Comparison of ENCODE assay signal across 7 cellular contexts in genomic region chr2:178479275-178479616, GRCh38. TPM values are rescaled to one million over a fixed set of nuclear protein-coding genes. Genes with fewer than 3 reads are reported as not detected.
DNase-seq lines count a peak whose midpoint lies in the region; ATAC-seq, FAIRE-seq and TF ChIP-seq lines count a peak whose summit lies in the region.

No MANE protein-coding gene starts in this region.

- DNase-seq in HEK293T (ENCODE audit: extremely low spot score) (no peak), glutamatergic neuron (no peak), spleen (no peak), H54 (ENCODE audit: insufficient read length, low spot score) (no peak), cortex of kidney (lab: John Stamatoyannopoulos, UW) (no peak)

- FAIRE-seq in H54 (lab: Jason Lieb, UNC), result no peak

- intact Hi-C loops in spleen (cut with DNase I; ENCODE audit: low total_unique reads), result no loop called here

- peaks cover 31 to 60% (median 53%) of the 10 kb centered on the region in 6 donors for H3K4me1 ChIP-seq in spleen

- ATAC-seq in HG02970 (IDR thresholded peaks at IDR 0.05; ENCODE audit: low FRiP score, unreplicated experiment), result no peak

- peak overlapping the region; percentile 100 for H3K27ac Mint-ChIP-seq in glutamatergic neuron (ENCODE audit: unreplicated experiment)

- TF ChIP-seq POLR2A in spleen (IDR thresholded peaks at IDR 0.05), result no peak
- no peak for TF ChIP-seq POLR2A in H54 (IDR thresholded peaks at IDR 0.05; ENCODE audit: low read depth, low read length)

- peaks cover 13% of the 10 kb centered on the region for H3K27me3 Mint-ChIP-seq in glutamatergic neuron (ENCODE audit: unreplicated experiment)

- H3K4me3 ChIP-seq in spleen, result peak overlapping the region; percentile 59 to 84 (median 66)

- peaks cover 14% of the 10 kb centered on the region for H3K4me1 Mint-ChIP-seq in glutamatergic neuron (ENCODE audit: low read depth, unreplicated experiment)

- no peaks in the 10 kb centered on the region for H3K27me3 ChIP-seq in spleen (replicated peaks in 1 of 7)

- peaks cover 5% of the 10 kb centered on the region for H3K9me3 Mint-ChIP-seq in glutamatergic neuron (ENCODE audit: unreplicated experiment)

- CTCF ChIA-PET in HEK293T (lab: Yijun Ruan, JAX), result no interaction called here

- H3K4me3 Mint-ChIP-seq in glutamatergic neuron (ENCODE audit: unreplicated experiment), result peak overlapping the region; percentile 95

- TF ChIP-seq CTCF in VCaP (conservative IDR thresholded peaks at IDR 0.05), result peak; percentile 41
- TF ChIP-seq CTCF in glutamatergic neuron (IDR thresholded peaks at IDR 0.05; ENCODE audit: partially characterized antibody, unreplicated experiment), result no peak
- no peak for TF ChIP-seq CTCF in spleen (IDR thresholded peaks at IDR 0.05 in 8 of 11, conservative IDR thresholded peaks at IDR 0.05 in 3 of 11)

- no peaks in the 10 kb centered on the region for H3K36me3 ChIP-seq in spleen

- H3K9me3 ChIP-seq in spleen, result no peaks in the 10 kb centered on the region

- POLR2A ChIA-PET in HEK293T (lab: Yijun Ruan, JAX), result interaction anchor here (1.0 to 2.3 kb wide), 3 partner anchors 26 to 44 kb away, joined by 3 to 13 read pairs (median 5); partner anchors contain the start of genes PJVK and PRKRA

- 50 to 56% (median 53%) methylated on average over 4 of the region's 4 CpGs for WGBS in spleen, 5 donors

- peak overlapping the region; percentile 87 for H3K27ac ChIP-seq in VCaP
- H3K27ac ChIP-seq in spleen, result peak overlapping the region; percentile 92 to 98 (median 96)

- no peaks in the 10 kb centered on the region for H3K36me3 Mint-ChIP-seq in glutamatergic neuron (ENCODE audit: unreplicated experiment)

TF ChIP-seq in HEK293T, 16 proteins besides CTCF, POLR2A, EP300 and RAD21:
- no peak for TF ChIP-seq ELF4 (IDR thresholded peaks at IDR 0.05)
- no peak for TF ChIP-seq BHLHE40 (IDR thresholded peaks at IDR 0.05; ENCODE audit: borderline replicate concordance)
- TF ChIP-seq SP1 (IDR thresholded peaks at IDR 0.05), result no peak
- peak; percentile 51; the same call in 1 of the 2 replicates for TF ChIP-seq PKNOX1 (IDR thresholded peaks at IDR 0.05)
- no peak for TF ChIP-seq ARNT (IDR thresholded peaks at IDR 0.05)

RNA-seq across cellular contexts. Expression of gene FKBP7, which starts 0.8 kb away (rescaled TPM):
- total RNA-seq in glutamatergic neuron (ENCODE audit: unreplicated experiment) (21.2 TPM), spleen (1 to 10 TPM; 3.0 to 5.8 (median 3.7) TPM)
- 1 to 10 TPM; 1.8 to 5.1 (median 3.1) TPM for polyA plus RNA-seq in spleen

RNA-seq across cellular contexts. Expression of gene PLEKHA3, which starts 1.0 kb away (rescaled TPM):
- total RNA-seq in glutamatergic neuron (ENCODE audit: unreplicated experiment), result 26.3 TPM
- 10 to 100 TPM; 16.0 to 36.9 (median 24.8) TPM for total RNA-seq in spleen
- 1 to 10 TPM; 2.0 to 3.8 (median 2.3) TPM for polyA plus RNA-seq in spleen

RNA-seq across cellular contexts. Expression of gene PJVK, which starts 28.1 kb away (rescaled TPM):
- 2.0 TPM for total RNA-seq in glutamatergic neuron (ENCODE audit: unreplicated experiment)
- 1 to 10 TPM; 1.0 to 3.3 (median 1.7) TPM for total RNA-seq in spleen
- 1 to 10 TPM; 2.2 to 8.2 (median 4.1) TPM for polyA plus RNA-seq in spleen

RNA-seq across cellular contexts. Expression of gene PRKRA, which starts 28.3 kb away (rescaled TPM):
- total RNA-seq in glutamatergic neuron (ENCODE audit: unreplicated experiment) (86.6 TPM), spleen (10 to 100 TPM; 29.7 to 57.4 (median 37.2) TPM)
- 10 to 100 TPM; 24.3 to 27.7 (median 26.0) TPM for polyA plus RNA-seq in spleen
